In genomic region chr11:45848654-45849081, GRCh38 we compare ENCODE assay signal across 8 cellular contexts. TPM values are rescaled to one million over a fixed set of nuclear protein-coding genes. Genes with fewer than 3 reads are reported as not detected.
DNase-seq lines count a peak whose midpoint lies in the region; ATAC-seq, FAIRE-seq and TF ChIP-seq lines count a peak whose summit lies in the region.

No MANE protein-coding gene starts in this region.

- peaks cover 43% of the 10 kb centered on the region for H3K4me1 Mint-ChIP-seq in activated CD4-positive, alpha-beta memory T cell treated with anti-CD3 and anti-CD28 coated beads, Interleukin-2, amount 10 ng/mL, durations not matched to agents 7 days and 5 days
- peaks cover 66% of the 10 kb centered on the region for H3K4me1 Mint-ChIP-seq in stimulated activated memory B cell treated with anti-CD40 and anti-IgM and Interleukin-4, amounts not matched to agents 10 μg/mL and 1 μg/mL and 100 μg/mL, for 72 hours

- no peak overlapping the region for H3K27ac Mint-ChIP-seq in activated CD4-positive, alpha-beta memory T cell treated with anti-CD3 and anti-CD28 coated beads, Interleukin-2, amount 10 ng/mL, durations not matched to agents 7 days and 5 days
- H3K27ac Mint-ChIP-seq in stimulated activated memory B cell treated with anti-CD40 and anti-IgM and Interleukin-4, amounts not matched to agents 10 μg/mL and 1 μg/mL and 100 μg/mL, for 72 hours, result no peak overlapping the region

- no peak for ATAC-seq in stimulated activated memory B cell treated with anti-CD40 and anti-IgM and Interleukin-4, amounts not matched to agents 10 μg/mL and 1 μg/mL and 100 μg/mL, for 72 hours
- ATAC-seq in esophagus mucosa, result no peak
- no peak for ATAC-seq in HG02938 (IDR thresholded peaks at IDR 0.05; ENCODE audit: unreplicated experiment)

- peaks cover 30% of the 10 kb centered on the region for H3K79me2 ChIP-seq in keratinocyte (ENCODE audit: control insufficient read depth, insufficient read depth, low read length)

- DNase-seq in NCI-H2227 (lab: John Stamatoyannopoulos, UW; ENCODE audit: unreplicated experiment) (peak; percentile 12), NCI-H2227 treated with DMSO at 0.1 percent for 48 hours (lab: John Stamatoyannopoulos, UW) (no peak), keratinocyte (ENCODE audit: low read depth, low spot score) (no peak)
- DNase-seq in activated CD4-positive, alpha-beta memory T cell treated with anti-CD3 and anti-CD28 coated beads, Interleukin-2, amount 10 ng/mL, durations not matched to agents 7 days and 5 days, result no peak
- no peak for DNase-seq in activated CD8-positive, alpha-beta memory T cell treated with anti-CD3 and anti-CD28 coated beads, Interleukin-2, amount 50 U/mL, for 4 hours

- no peak for FAIRE-seq in keratinocyte (lab: Jason Lieb, UNC)

- no peaks in the 10 kb centered on the region for H3K36me3 ChIP-seq in keratinocyte (ENCODE audit: control insufficient read depth in 2 of 2, extremely low read depth in 1 of 2, insufficient read depth in 2 of 2, low read length in 2 of 2)

- H3K9me3 ChIP-seq in keratinocyte (ENCODE audit: control insufficient read depth, low read depth, low read length), result no peaks in the 10 kb centered on the region

- dilution Hi-C loops in keratinocyte (cut with MboI; ENCODE audit: extremely low pct_ligation_motif_present, low sequenced_read_pairs), result no loop called here

- peak overlapping the region; percentile 95 for H3K9ac ChIP-seq in keratinocyte (ENCODE audit: control insufficient read depth, extremely low read depth, insufficient read depth, low read length)

- peak overlapping the region; percentile 79 for H3K4me3 Mint-ChIP-seq in activated CD4-positive, alpha-beta memory T cell treated with anti-CD3 and anti-CD28 coated beads, Interleukin-2, amount 10 ng/mL, durations not matched to agents 7 days and 5 days
- peak overlapping the region; percentile 78 for H3K4me3 Mint-ChIP-seq in stimulated activated memory B cell treated with anti-CD40 and anti-IgM and Interleukin-4, amounts not matched to agents 10 μg/mL and 1 μg/mL and 100 μg/mL, for 72 hours

- no peaks in the 10 kb centered on the region for H3K27me3 ChIP-seq in keratinocyte (ENCODE audit: control insufficient read depth, extremely low read depth, insufficient read depth, low read length)

- H3K4me1 ChIP-seq in keratinocyte (ENCODE audit: control insufficient read depth, extremely low read depth, insufficient read depth, low read length), result peaks cover 13% of the 10 kb centered on the region

- H3K27me3 Mint-ChIP-seq in activated CD4-positive, alpha-beta memory T cell treated with anti-CD3 and anti-CD28 coated beads, Interleukin-2, amount 10 ng/mL, durations not matched to agents 7 days and 5 days, result peaks cover 11% of the 10 kb centered on the region
- no peaks in the 10 kb centered on the region for H3K27me3 Mint-ChIP-seq in stimulated activated memory B cell treated with anti-CD40 and anti-IgM and Interleukin-4, amounts not matched to agents 10 μg/mL and 1 μg/mL and 100 μg/mL, for 72 hours

- TF ChIP-seq CTCF in keratinocyte (optimal IDR thresholded peaks at IDR 0.05 in 1 of 3, IDR thresholded peaks at IDR 0.05 in 1 of 3, conservative IDR thresholded peaks at IDR 0.05 in 1 of 3; ENCODE audit: extremely low read depth in 1 of 3, insufficient read depth in 2 of 3, low read length in 3 of 3), result no peak

- no peaks in the 10 kb centered on the region for H3K9me3 Mint-ChIP-seq in activated CD4-positive, alpha-beta memory T cell treated with anti-CD3 and anti-CD28 coated beads, Interleukin-2, amount 10 ng/mL, durations not matched to agents 7 days and 5 days
- H3K9me3 Mint-ChIP-seq in stimulated activated memory B cell treated with anti-CD40 and anti-IgM and Interleukin-4, amounts not matched to agents 10 μg/mL and 1 μg/mL and 100 μg/mL, for 72 hours, result no peaks in the 10 kb centered on the region

- POLR2A ChIA-PET in activated CD4-positive, alpha-beta memory T cell treated with anti-CD3 and anti-CD28 coated beads, Interleukin-2, amount 10 ng/mL, durations not matched to agents 7 days and 5 days (lab: Charles Lee), result interaction anchor here (3.9 kb wide), 1 partner anchor 14 kb away, joined by 41 read pairs; no protein-coding TSS in a partner anchor

- H3K4me3 ChIP-seq in keratinocyte (ENCODE audit: control insufficient read depth in 2 of 3, extremely low read depth in 1 of 3, insufficient read depth in 2 of 3, low read depth in 1 of 3, low read length in 3 of 3), result peak overlapping the region in 2 of 3 experiments; percentile 78 to 98

- H3K4me2 ChIP-seq in keratinocyte (ENCODE audit: control insufficient read depth, extremely low read depth, insufficient read depth, low read depth, low read length), result peak overlapping the region; percentile 92

- H4K20me1 ChIP-seq in keratinocyte (ENCODE audit: control insufficient read depth, extremely low read depth, insufficient read depth, low read length), result no peaks in the 10 kb centered on the region

- peaks cover 3% of the 10 kb centered on the region for H3K36me3 Mint-ChIP-seq in activated CD4-positive, alpha-beta memory T cell treated with anti-CD3 and anti-CD28 coated beads, Interleukin-2, amount 10 ng/mL, durations not matched to agents 7 days and 5 days (ENCODE audit: low read depth)
- no peaks in the 10 kb centered on the region for H3K36me3 Mint-ChIP-seq in stimulated activated memory B cell treated with anti-CD40 and anti-IgM and Interleukin-4, amounts not matched to agents 10 μg/mL and 1 μg/mL and 100 μg/mL, for 72 hours

- H3K27ac ChIP-seq in keratinocyte (ENCODE audit: control insufficient read depth, insufficient read depth, low read length), result no peak overlapping the region

- no peaks in the 10 kb centered on the region for H3K9me1 ChIP-seq in keratinocyte (ENCODE audit: control insufficient read depth, extremely low read depth, insufficient read depth, low read length)

- no peak overlapping the region for H2AFZ ChIP-seq in keratinocyte (ENCODE audit: control insufficient read depth, low read length)

- CTCF ChIA-PET in activated CD4-positive, alpha-beta memory T cell treated with anti-CD3 and anti-CD28 coated beads, Interleukin-2, amount 10 ng/mL, durations not matched to agents 7 days and 5 days (lab: Charles Lee), result no interaction called here

RNA-seq across cellular contexts. Expression of gene CRY2, which starts 1.4 kb away (rescaled TPM):
- total RNA-seq in activated CD4-positive, alpha-beta memory T cell treated with anti-CD3 and anti-CD28 coated beads, Interleukin-2, amount 10 ng/mL, durations not matched to agents 7 days and 5 days, result 10 to 100 TPM; 18.4 to 22.7 TPM
- 7.2 to 8.9 TPM (median 7.9 TPM) in 3 replicates for polyA plus RNA-seq in keratinocyte
- polyA plus RNA-seq in keratinocyte (2011; ENCODE audit: low read depth), result 9.4 TPM
- 3.9 and 4.9 TPM in 2 replicates for polyA plus RNA-seq in keratinocyte (2011; cell fraction: cytosol; rRNA removed)
- 20.2 and 24.0 TPM in 2 replicates for polyA plus RNA-seq in keratinocyte (2011; cell fraction: nucleus; rRNA removed)
- polyA plus RNA-seq in keratinocyte (2012; ENCODE audit: low replicate concordance), result 5.7 and 8.1 TPM in 2 replicates
- polyA minus RNA-seq in keratinocyte, result 16.9 to 18.6 TPM (median 17.4 TPM) in 3 replicates
- 8.4 TPM for polyA minus RNA-seq in keratinocyte (2011; cell fraction: cytosol; rRNA and poly(A)+ RNA removed)
- 9.6 and 16.1 TPM in 2 replicates for polyA minus RNA-seq in keratinocyte (2011; cell fraction: nucleus; rRNA and poly(A)+ RNA removed)
- 6.6 TPM for total RNA-seq in esophagus mucosa

RNA-seq across cellular contexts. Expression of gene MAPK8IP1, which starts 36.8 kb away (rescaled TPM):
- total RNA-seq in activated CD4-positive, alpha-beta memory T cell treated with anti-CD3 and anti-CD28 coated beads, Interleukin-2, amount 10 ng/mL, durations not matched to agents 7 days and 5 days, result under 1 TPM; 0.48 to 0.50 TPM
- 0.51 to 0.95 TPM (median 0.83 TPM) in 3 replicates for polyA plus RNA-seq in keratinocyte
- polyA plus RNA-seq in keratinocyte (2011; ENCODE audit: low read depth), result 0.24 TPM
- polyA plus RNA-seq in keratinocyte (2011; cell fraction: cytosol; rRNA removed), result 0.66 and 1.4 TPM in 2 replicates
- polyA plus RNA-seq in keratinocyte (2011; cell fraction: nucleus; rRNA removed), result 0.62 and 0.89 TPM in 2 replicates
- 0.44 and 0.94 TPM in 2 replicates for polyA plus RNA-seq in keratinocyte (2012; ENCODE audit: low replicate concordance)
- 0.67 to 0.92 TPM (median 0.69 TPM) in 3 replicates for polyA minus RNA-seq in keratinocyte
- 4.2 TPM for polyA minus RNA-seq in keratinocyte (2011; cell fraction: cytosol; rRNA and poly(A)+ RNA removed)
- 0.53 and 1.1 TPM in 2 replicates for polyA minus RNA-seq in keratinocyte (2011; cell fraction: nucleus; rRNA and poly(A)+ RNA removed)
- 1.1 TPM for total RNA-seq in esophagus mucosa

RNA-seq across cellular contexts. Expression of gene SLC35C1, which starts 43.7 kb away (rescaled TPM):
- total RNA-seq in activated CD4-positive, alpha-beta memory T cell treated with anti-CD3 and anti-CD28 coated beads, Interleukin-2, amount 10 ng/mL, durations not matched to agents 7 days and 5 days, result 10 to 100 TPM; 15.0 to 17.5 TPM
- polyA plus RNA-seq in keratinocyte, result 4.9 to 8.4 TPM (median 6.2 TPM) in 3 replicates
- polyA plus RNA-seq in keratinocyte (2011; ENCODE audit: low read depth), result 2.2 TPM
- polyA plus RNA-seq in keratinocyte (2011; cell fraction: cytosol; rRNA removed), result 6.2 and 12.6 TPM in 2 replicates
- polyA plus RNA-seq in keratinocyte (2011; cell fraction: nucleus; rRNA removed), result 11.4 and 15.7 TPM in 2 replicates
- polyA plus RNA-seq in keratinocyte (2012; ENCODE audit: low replicate concordance), result 7.6 and 18.7 TPM in 2 replicates
- 5.3 to 23.3 TPM (median 9.3 TPM) in 3 replicates for polyA minus RNA-seq in keratinocyte
- 26.9 TPM for polyA minus RNA-seq in keratinocyte (2011; cell fraction: cytosol; rRNA and poly(A)+ RNA removed)
- 17.1 and 20.6 TPM in 2 replicates for polyA minus RNA-seq in keratinocyte (2011; cell fraction: nucleus; rRNA and poly(A)+ RNA removed)
- total RNA-seq in esophagus mucosa, result 22.8 TPM

RNA-seq across cellular contexts. Expression of gene FREY1, which starts 58.4 kb away (rescaled TPM):
- 1 to 10 TPM; 1.5 to 2.3 TPM for total RNA-seq in activated CD4-positive, alpha-beta memory T cell treated with anti-CD3 and anti-CD28 coated beads, Interleukin-2, amount 10 ng/mL, durations not matched to agents 7 days and 5 days
- polyA plus RNA-seq in keratinocyte, result 0.25 to 0.32 TPM in 2 of 3 replicates, not detected in the other
- not detected for polyA plus RNA-seq in keratinocyte (2011; ENCODE audit: low read depth)
- polyA plus RNA-seq in keratinocyte (2011; cell fraction: cytosol; rRNA removed), result 0.22 TPM in 1 of 2 replicates, not detected in the other
- polyA plus RNA-seq in keratinocyte (2011; cell fraction: nucleus; rRNA removed), result 1.4 and 1.9 TPM in 2 replicates
- not detected in 2 replicates for polyA plus RNA-seq in keratinocyte (2012; ENCODE audit: low replicate concordance)
- polyA minus RNA-seq in keratinocyte, result 1.0 to 3.9 TPM (median 1.6 TPM) in 3 replicates
- not detected for polyA minus RNA-seq in keratinocyte (2011; cell fraction: cytosol; rRNA and poly(A)+ RNA removed)
- polyA minus RNA-seq in keratinocyte (2011; cell fraction: nucleus; rRNA and poly(A)+ RNA removed), result 4.8 and 5.0 TPM in 2 replicates
- total RNA-seq in esophagus mucosa, result 0.56 TPM
